ENCODE assay signal across 17 cellular contexts in the genomic region with DNA sequence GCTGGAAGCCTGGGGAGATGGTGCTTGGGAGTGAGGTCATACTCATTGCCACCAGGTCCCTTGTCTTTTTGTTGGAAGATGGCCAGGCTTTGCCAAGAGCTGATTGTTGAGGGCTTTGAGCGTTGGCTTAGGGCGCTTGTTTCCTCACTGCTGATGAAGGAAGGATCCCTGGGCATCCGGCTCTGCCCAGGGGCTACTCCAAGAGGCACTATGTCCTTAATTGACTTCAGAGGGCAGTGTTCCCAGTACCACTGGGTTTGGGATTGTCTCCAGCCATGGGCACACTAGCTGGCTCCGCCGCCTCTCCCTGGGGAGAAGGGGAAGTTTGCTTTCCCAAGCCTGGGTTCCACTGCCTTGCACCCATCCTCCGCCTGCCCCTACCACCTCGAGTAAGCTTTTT. TPM values are rescaled to one million over a fixed set of nuclear protein-coding genes. Genes with fewer than 3 reads are reported as not detected.
DNase-seq lines count a peak whose midpoint lies in the region; ATAC-seq and TF ChIP-seq lines count a peak whose summit lies in the region.
"Had no signal": no experiment of that assay in that cellular context is flagged by ENCODE, and none has a peak within 500 bp of the region (broad histone marks: within the 10 kb centered on the region; RNA-seq: fewer than 3 reads in every experiment).

No MANE protein-coding gene starts in this region.

- H4K20me1 ChIP-seq in DND-41 (ENCODE audit: insufficient read depth, low read length) = no peaks in the 10 kb centered on the region
- H4K20me1 ChIP-seq: BLaER1 had no signal

- no peak overlapping the region for H3K27ac Mint-ChIP-seq in endothelial cell (ENCODE audit: unreplicated experiment)
- H3K27ac Mint-ChIP-seq: GM23338 had no signal

- H3K27ac ChIP-seq in DND-41 (ENCODE audit: low read length) (no peak overlapping the region), substantia nigra (ENCODE audit: low read depth, low read length, poor library complexity, severe bottlenecking) (no peak overlapping the region)
- H3K27ac ChIP-seq: BLaER1, SK-N-MC had no signal

- no peak overlapping the region for H3K4me3 Mint-ChIP-seq in endothelial cell (ENCODE audit: unreplicated experiment)
- H3K4me3 Mint-ChIP-seq: GM23338 had no signal

- no peak for DNase-seq in DND-41
- peak; percentile 3 for DNase-seq in NCI-H2029 treated with DMSO at 0.1 percent for 48 hours (lab: John Stamatoyannopoulos, UW)
- DNase-seq in hypothalamus (lab: John Stamatoyannopoulos, UW) = peak in 29 of 51 donors; percentile 6 to 77 (median 37)
- peak in 34 of 49 donors; percentile 6 to 70 (median 30) for DNase-seq in substantia nigra (lab: John Stamatoyannopoulos, UW)
- DNase-seq in MG63 = no peak
- no peak for DNase-seq in D341Med (ENCODE audit: low spot score)
- no peak for DNase-seq in endothelial cell (ENCODE audit: low spot score)
- DNase-seq: DMS79 treated with DMSO at 0.1 percent for 48 hours, GF-D8, NCI-H1436 treated with DMSO at 0.1 percent for 48 hours, NCI-H2107, NCI-H345, NCI-H526 treated with DMSO at 0.1 percent for 48 hours had no signal

- TF ChIP-seq CTCF in DND-41 (IDR thresholded peaks at IDR 0.05; ENCODE audit: borderline replicate concordance, extremely low read depth, low read length, poor library complexity, severe bottlenecking) (no peak), endothelial cell (IDR thresholded peaks at IDR 0.05; ENCODE audit: unreplicated experiment) (no peak)

- no peaks in the 10 kb centered on the region for H3K36me3 Mint-ChIP-seq in endothelial cell (ENCODE audit: low read depth, unreplicated experiment)

- peaks cover 3% of the 10 kb centered on the region for H3K27me3 Mint-ChIP-seq in endothelial cell (ENCODE audit: unreplicated experiment)

- no peaks in the 10 kb centered on the region for H3K36me3 ChIP-seq in DND-41 (ENCODE audit: insufficient read depth, low read length)
- no peaks in the 10 kb centered on the region for H3K36me3 ChIP-seq in MG63
- H3K36me3 ChIP-seq: BLaER1 had no signal

- ATAC-seq in DND-41 (ENCODE audit: insufficient read depth, low read depth) = no peak
- ATAC-seq: GM23338, K562 had no signal

- no peaks in the 10 kb centered on the region for H3K4me1 Mint-ChIP-seq in endothelial cell (ENCODE audit: unreplicated experiment)

- H3K27me3 ChIP-seq in DND-41 (ENCODE audit: insufficient read depth, low read length, poor library complexity) (no peaks in the 10 kb centered on the region), MG63 (no peaks in the 10 kb centered on the region)
- H3K27me3 ChIP-seq: BLaER1 had no signal

- H3K9me3 Mint-ChIP-seq in endothelial cell (ENCODE audit: unreplicated experiment) = no peaks in the 10 kb centered on the region

- H3K9ac ChIP-seq in DND-41 (ENCODE audit: low read depth, low read length) = no peak overlapping the region
- H3K9ac ChIP-seq: BLaER1 had no signal

- H3K9me3 ChIP-seq in DND-41 (ENCODE audit: insufficient read depth, low read length, severe bottlenecking) (no peaks in the 10 kb centered on the region), MG63 (no peaks in the 10 kb centered on the region)
- H3K9me3 ChIP-seq: BLaER1 had no signal

- H3K4me3 ChIP-seq in DND-41 (ENCODE audit: low read depth in 1 of 2, low read length in 2 of 2) = no peak overlapping the region
- no peak overlapping the region for H3K4me3 ChIP-seq in MG63
- H3K4me3 ChIP-seq: BLaER1, GM23338, K562, SK-N-MC had no signal

- no peak overlapping the region for H3K4me2 ChIP-seq in DND-41 (ENCODE audit: insufficient read depth, low read length)
- H3K4me2 ChIP-seq: BLaER1, GM23338 had no signal

- H3K4me1 ChIP-seq in DND-41 (ENCODE audit: insufficient read depth, low read length) = peaks cover 15% of the 10 kb centered on the region

- no peaks in the 10 kb centered on the region for H3K79me2 ChIP-seq in DND-41 (ENCODE audit: insufficient read depth, low read length)

- H2AFZ ChIP-seq in DND-41 (ENCODE audit: low read depth, low read length) = 0 out of 2 replicates have a peak overlapping the region, but pooled peaks have one; percentile 39
- H2AFZ ChIP-seq: GM23338 had no signal

RNA-seq across cellular contexts. Expression of gene RGMA, which starts 57.2 kb away (rescaled TPM):
- 0.47 TPM in 1 of 2 replicates, not detected in the other for total RNA-seq in MG63 (2014; rRNA removed; shearing (Covaris generic); ENCODE audit: low replicate concordance)
- 5.7 TPM for total RNA-seq in endothelial cell (ENCODE audit: unreplicated experiment)

Comparison
In these comparisons a context has a peak if more than half of its experiments do, and no peak if none do; other contexts are left out.
1. DNase-seq: peak in NCI-H2029 treated with DMSO at 0.1 percent for 48 hours (single experiment), hypothalamus (29 of 51) and substantia nigra (34 of 49); none in DND-41 (single experiment), MG63 (single experiment), D341Med (single experiment) and endothelial cell (single experiment).